Comparison of ENCODE assay signal across 8 cellular contexts in genomic region chr7:129224251-129225205, GRCh38. TPM values are rescaled to one million over a fixed set of nuclear protein-coding genes. Genes with fewer than 3 reads are reported as not detected.
DNase-seq lines count a peak whose midpoint lies in the region; ATAC-seq and TF ChIP-seq lines count a peak whose summit lies in the region.

Gene AHCYL2 (plus strand): TSS chr7:129225030.

- peak within 1 kb of the TSS; percentile 70 to 85 for H3K9ac ChIP-seq in colonic mucosa (ENCODE audit: low read depth in 2 of 2, low read length in 2 of 2)

- no peaks in the 10 kb centered on the region for H3K9me3 ChIP-seq in colonic mucosa

- ATAC-seq in GM19351 (IDR thresholded peaks at IDR 0.05; ENCODE audit: unreplicated experiment) (peak; percentile 89), HG03520 (IDR thresholded peaks at IDR 0.05; ENCODE audit: unreplicated experiment) (peak; percentile 89), left colon (peak; percentile 91)

- intact Hi-C loops in colonic mucosa (cut with DNase I), result loop anchor here (5.0 kb wide), 1 partner anchor 48 kb away; no protein-coding TSS in a partner anchor
- intact Hi-C loops in left colon (cut with DNase I, micrococcal nuclease), result no loop called here

- peak within 1 kb of the TSS; percentile 82 for H3K4me3 ChIP-seq in colonic mucosa

- H3K36me3 ChIP-seq in colonic mucosa, result no peaks in the 10 kb centered on the region

- peak within 1 kb of the TSS; percentile 92 for H3K27ac ChIP-seq in colonic mucosa

- no peaks in the 10 kb centered on the region for H3K4me1 ChIP-seq in colonic mucosa

- H3K27me3 ChIP-seq in colonic mucosa, result no peaks in the 10 kb centered on the region

- peak; percentile 77 to 100 (median 99) for DNase-seq in C1 segment of cervical spinal cord (lab: John Stamatoyannopoulos, UW)
- DNase-seq in NCI-H526 treated with DMSO at 0.1 percent for 48 hours (lab: John Stamatoyannopoulos, UW), result peak; percentile 99
- DNase-seq in activated CD4-positive, alpha-beta T cell treated with anti-CD3 and anti-CD28 coated beads for 48 hours, result peak; percentile 98
- peak; percentile 98 for DNase-seq in colonic mucosa
- DNase-seq in left colon, result peak; percentile 98
- DNase-seq in stimulated activated CD4-positive, alpha-beta T cell treated with anti-CD3 and anti-CD28 coated beads, Interleukin-1b, Interleukin-23, amount 100 ng/mL, for 4 hours (ENCODE audit: low read depth in 2 of 2), result peak; percentile 97 to 98

- no peak for TF ChIP-seq CTCF in colonic mucosa (IDR thresholded peaks at IDR 0.05)

RNA-seq across cellular contexts. Expression of gene AHCYL2, which starts in this region (rescaled TPM):
- total RNA-seq in colonic mucosa (100 to 1,000 TPM; 262 to 397 TPM), left colon (100 to 1,000 TPM; 482 to 555 TPM)

Comparison
In these comparisons a context has a peak if more than half of its experiments do, and no peak if none do; other contexts are left out.
1. Peak in every context shown above with its lines: DNase-seq, ATAC-seq, H3K4me3 ChIP-seq and H3K27ac ChIP-seq.